ENCODE assay signal across 22 cellular contexts in the genomic region with DNA sequence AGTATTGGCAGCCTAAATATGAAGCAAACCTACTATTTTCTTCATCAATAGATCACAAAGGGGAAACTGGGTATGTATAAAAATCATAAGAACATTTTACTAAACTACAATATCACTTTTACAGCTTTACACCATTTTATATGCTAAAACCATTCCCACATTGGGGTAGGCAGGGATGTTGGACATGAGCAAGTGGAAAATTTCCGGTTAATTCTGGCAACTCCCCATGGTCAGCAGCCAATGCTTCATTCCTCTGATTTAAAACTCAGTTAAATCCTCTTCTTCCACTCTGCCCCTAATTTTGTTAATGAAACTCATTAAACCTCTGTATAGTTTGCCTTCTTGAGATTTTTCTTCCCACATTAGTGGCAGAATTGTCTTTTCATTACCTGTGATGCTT.
"Had no signal": no experiment of that assay in that cellular context is flagged by ENCODE, and none has a peak within 500 bp of the region (broad histone marks: within the 10 kb centered on the region; RNA-seq: fewer than 3 reads in every experiment).

No MANE protein-coding gene starts in this region.

- H3K36me3 ChIP-seq: SJCRH30 had no signal

- H3K27ac ChIP-seq: RWPE1, SJCRH30 had no signal

- H3K4me3 ChIP-seq: SJCRH30 had no signal

- DNase-seq: Karpas-422; KG1; MM.1S; NCI-H1092 treated with DMSO at 0.1 percent for 48 hours; NCI-H1436; NCI-H187; NCI-H2029; NCI-H2081 treated with DMSO at 0.1 percent for 48 hours; NCI-H2171; NCI-H226; NCI-H446; NCI-H510A; NCI-H524 treated with DMSO at 0.1 percent for 48 hours; NCI-H69; NCI-H774; NK-92 treated with Interleukin-12 subunit alpha and Interleukin-12 subunit beta, amount 100 ng/mL, for 24 hours; PC-3; SHP77 treated with DMSO at 0.1 percent for 48 hours; SJCRH30 had no signal

- ATAC-seq: Panc1, PC-3, SK-N-SH treated with all-trans-retinoic acid at 6 μM for 48 hours had no signal

- H3K4me1 ChIP-seq: SJCRH30 had no signal

- H3K9me3 ChIP-seq: SJCRH30 had no signal

- H3K27me3 ChIP-seq: SJCRH30 had no signal
